10 cellular contexts compared by ENCODE assay signal in genomic region chr20:38167851-38168760, GRCh38. TPM values are rescaled to one million over a fixed set of nuclear protein-coding genes. Genes with fewer than 3 reads are reported as not detected.
DNase-seq lines count a peak whose midpoint lies in the region; ATAC-seq, FAIRE-seq and TF ChIP-seq lines count a peak whose summit lies in the region.
"Had no signal": no experiment of that assay in that cellular context is flagged by ENCODE, and none has a peak within 500 bp of the region (broad histone marks: within the 10 kb centered on the region; RNA-seq: fewer than 3 reads in every experiment).

No MANE protein-coding gene starts in this region.

- H3K4me1 ChIP-seq in kidney (ENCODE audit: control insufficient read depth in 1 of 2, insufficient read depth in 1 of 2, low read depth in 1 of 2, low read length in 2 of 2) = peaks cover 6 to 19% of the 10 kb centered on the region in 2 donors
- H3K4me1 ChIP-seq in upper lobe of right lung = peaks cover 39% of the 10 kb centered on the region

- no peak overlapping the region for H3K9ac ChIP-seq in kidney (ENCODE audit: low read length in 2 of 2)
- H3K9ac ChIP-seq: BLaER1 had no signal

- no peak overlapping the region for H3K27ac Mint-ChIP-seq in activated CD4-positive, alpha-beta T cell treated with anti-CD3 and anti-CD28 coated beads for 36 hours
- H3K27ac Mint-ChIP-seq: activated naive CD4-positive, alpha-beta T cell treated with anti-CD3 and anti-CD28 coated beads, Interleukin-2, amount 50 U/mL, for 24 hours had no signal

- POLR2A ChIA-PET in activated CD4-positive, alpha-beta T cell treated with anti-CD3 and anti-CD28 coated beads for 36 hours (lab: Charles Lee) = no interaction called here

- no peak for FAIRE-seq in kidney (lab: Jason Lieb, UNC)

- peaks cover 19% of the 10 kb centered on the region for H3K27me3 Mint-ChIP-seq in activated CD4-positive, alpha-beta T cell treated with anti-CD3 and anti-CD28 coated beads for 36 hours

- ATAC-seq in activated CD4-positive, alpha-beta T cell treated with anti-CD3 and anti-CD28 coated beads for 36 hours = peak; percentile 59
- peak; percentile 53 for ATAC-seq in upper lobe of right lung
- ATAC-seq in HG03432 (IDR thresholded peaks at IDR 0.05; ENCODE audit: unreplicated experiment) = no peak

- H3K9me3 Mint-ChIP-seq in activated CD4-positive, alpha-beta T cell treated with anti-CD3 and anti-CD28 coated beads for 36 hours (ENCODE audit: low read depth) = no peaks in the 10 kb centered on the region
- H3K9me3 Mint-ChIP-seq: activated naive CD4-positive, alpha-beta T cell treated with anti-CD3 and anti-CD28 coated beads, Interleukin-2, amount 50 U/mL, for 24 hours had no signal

- H3K36me3 ChIP-seq in kidney (ENCODE audit: control insufficient read depth in 1 of 2, insufficient read depth in 2 of 2, low read length in 2 of 2) = no peaks in the 10 kb centered on the region
- no peaks in the 10 kb centered on the region for H3K36me3 ChIP-seq in upper lobe of right lung
- H3K36me3 ChIP-seq: BLaER1 had no signal

- DNase-seq in activated CD4-positive, alpha-beta T cell treated with anti-CD3 and anti-CD28 coated beads for 36 hours = no peak
- no peak for DNase-seq in activated CD4-positive, alpha-beta T cell treated with anti-CD3 and anti-CD28 coated beads for 4 hours
- DNase-seq in amniotic epithelial cell (ENCODE audit: low read depth) (peak; percentile 94), kidney (peak; percentile 88), upper lobe of right lung (peak; percentile 86), DMS153 (lab: John Stamatoyannopoulos, UW) (no peak), NCI-H526 treated with DMSO at 0.1 percent for 48 hours (lab: John Stamatoyannopoulos, UW) (no peak)

- intact Hi-C loops in activated CD4-positive, alpha-beta T cell treated with anti-CD3 and anti-CD28 coated beads for 36 hours (cut with DNase I, micrococcal nuclease) = loop anchor here (5.0 kb wide), 2 partner anchors 54 to 96 kb away; no protein-coding TSS in a partner anchor
- intact Hi-C loops in kidney (cut with DNase I) (loop anchor here (10.0 kb wide), 1 partner anchor 93 kb away; no protein-coding TSS in a partner anchor), upper lobe of right lung (cut with DNase I) (no loop called here)

- no peaks in the 10 kb centered on the region for H3K9me3 ChIP-seq in kidney (ENCODE audit: control insufficient read depth in 1 of 2, low read length in 2 of 2)
- no peaks in the 10 kb centered on the region for H3K9me3 ChIP-seq in upper lobe of right lung
- H3K9me3 ChIP-seq: BLaER1 had no signal

- CTCF ChIA-PET in activated CD4-positive, alpha-beta T cell treated with anti-CD3 and anti-CD28 coated beads for 36 hours (lab: Charles Lee) = interaction anchor here (0.5 to 1.1 kb wide), 3 partner anchors 13 to 111 kb away, joined by 3 to 4 read pairs (median 3); no protein-coding TSS in a partner anchor

- H3K27ac ChIP-seq in kidney (ENCODE audit: low read depth in 2 of 2, low read length in 2 of 2) (peak overlapping the region in 1 of 2 donors; percentile 59), upper lobe of right lung (peak overlapping the region; percentile 78)
- H3K27ac ChIP-seq: BLaER1 had no signal

- no peak overlapping the region for H3K4me3 Mint-ChIP-seq in activated CD4-positive, alpha-beta T cell treated with anti-CD3 and anti-CD28 coated beads for 36 hours
- H3K4me3 Mint-ChIP-seq: activated naive CD4-positive, alpha-beta T cell treated with anti-CD3 and anti-CD28 coated beads, Interleukin-2, amount 50 U/mL, for 24 hours had no signal

- H3K27me3 ChIP-seq in upper lobe of right lung = no peaks in the 10 kb centered on the region

- peaks cover 8% of the 10 kb centered on the region for H3K4me1 Mint-ChIP-seq in activated CD4-positive, alpha-beta T cell treated with anti-CD3 and anti-CD28 coated beads for 36 hours

- TF ChIP-seq CTCF in kidney (IDR thresholded peaks at IDR 0.05; ENCODE audit: borderline replicate concordance, extremely low read depth, insufficient read depth) = no peak
- TF ChIP-seq CTCF in upper lobe of right lung (IDR thresholded peaks at IDR 0.05) = no peak

- H3K36me3 Mint-ChIP-seq in activated CD4-positive, alpha-beta T cell treated with anti-CD3 and anti-CD28 coated beads for 36 hours (ENCODE audit: low read depth) = no peaks in the 10 kb centered on the region
- H3K36me3 Mint-ChIP-seq: activated naive CD4-positive, alpha-beta T cell treated with anti-CD3 and anti-CD28 coated beads, Interleukin-2, amount 50 U/mL, for 24 hours had no signal

- no peak overlapping the region for H3K4me3 ChIP-seq in kidney (ENCODE audit: low read length in 2 of 2)
- H3K4me3 ChIP-seq in upper lobe of right lung = no peak overlapping the region
- H3K4me3 ChIP-seq: BLaER1 had no signal

RNA-seq across cellular contexts. Expression of gene TGM2, which starts 3.0 kb away (rescaled TPM):
- total RNA-seq in activated CD4-positive, alpha-beta T cell treated with anti-CD3 and anti-CD28 coated beads for 36 hours = under 1 TPM; 0.04 to 0.09 TPM
- 611 TPM for total RNA-seq in kidney
- 44.6 TPM for polyA plus RNA-seq in kidney (ENCODE audit: insufficient read depth, low read depth, low replicate concordance)
- total RNA-seq in upper lobe of right lung = 562 TPM

Comparison
In these comparisons a context has a peak if more than half of its experiments do, and no peak if none do; other contexts are left out.
1. DNase-seq: peak in amniotic epithelial cell (single experiment), kidney (single experiment) and upper lobe of right lung (single experiment); none in activated CD4-positive, alpha-beta T cell treated with anti-CD3 and anti-CD28 coated beads for 36 hours (single experiment), activated CD4-positive, alpha-beta T cell treated with anti-CD3 and anti-CD28 coated beads for 4 hours (0 of 2), DMS153 (single experiment) and NCI-H526 treated with DMSO at 0.1 percent for 48 hours (single experiment).
2. RNA of gene TGM2, which starts 3.0 kb away (total RNA-seq): 611 TPM in kidney (single experiment) and 562 TPM in upper lobe of right lung (single experiment); 0.04 to 0.09 TPM in activated CD4-positive, alpha-beta T cell treated with anti-CD3 and anti-CD28 coated beads for 36 hours; every median in the first group is over 100 times any median in the second.